18 cellular contexts compared by ENCODE assay signal in the genomic region with DNA sequence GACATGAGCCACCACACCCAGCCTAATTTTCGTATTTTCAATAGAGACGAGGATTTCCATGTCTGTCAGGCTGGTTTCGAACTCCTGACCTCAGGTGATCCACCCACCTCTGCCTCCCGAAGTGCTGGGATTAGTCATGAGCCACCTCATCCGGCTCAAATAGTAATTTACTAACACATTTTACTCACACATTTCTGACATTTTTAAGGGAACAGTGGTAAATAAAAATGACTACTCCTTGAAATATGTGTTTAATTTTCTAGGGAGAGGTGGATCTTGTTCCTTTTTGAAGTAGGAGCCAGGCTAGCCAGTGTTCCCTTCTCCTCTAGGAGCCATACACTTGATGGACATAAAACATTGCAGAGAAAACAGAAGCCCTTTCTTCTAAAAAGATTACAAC. TPM values are rescaled to one million over a fixed set of nuclear protein-coding genes. Genes with fewer than 3 reads are reported as not detected.
DNase-seq lines count a peak whose midpoint lies in the region; ATAC-seq and TF ChIP-seq lines count a peak whose summit lies in the region.
"Had no signal": no experiment of that assay in that cellular context is flagged by ENCODE, and none has a peak within 500 bp of the region (broad histone marks: within the 10 kb centered on the region; RNA-seq: fewer than 3 reads in every experiment).

No MANE protein-coding gene starts in this region.

- no peak overlapping the region for H3K27ac Mint-ChIP-seq in glutamatergic neuron (ENCODE audit: unreplicated experiment)
- H3K27ac Mint-ChIP-seq: activated T-helper 2 cell treated with anti-CD3 and anti-CD28 coated beads, Interferon-gamma antibody, Interleukin-2, Interleukin-4, amounts not matched to agents 10 μg/mL and 5 μg/mL and 100 μg/mL, durations not matched to agents 14 hours and 24 hours and 36 hours; B cell; progenitor cell of endocrine pancreas had no signal

- H3K4me3 ChIP-seq in IMR-90 (ENCODE audit: insufficient read depth, low read depth, low read length) = no peak overlapping the region

- no peak overlapping the region for H2BK120ac ChIP-seq in IMR-90 (ENCODE audit: low read depth, low read length)

- H3K4me2 ChIP-seq in IMR-90 (ENCODE audit: low read depth, low read length) = no peak overlapping the region

- H3K9ac ChIP-seq in IMR-90 (ENCODE audit: low read depth, low read length) = no peak overlapping the region

- peak overlapping the region; percentile 3; the same call in 1 of the 2 replicates for H2BK20ac ChIP-seq in IMR-90 (ENCODE audit: low read depth, low read length)

- H2AK9ac ChIP-seq in IMR-90 (replicated peaks; ENCODE audit: low read depth, low read length, poor library complexity) = no peak overlapping the region

- no peak overlapping the region for H3K4me3 Mint-ChIP-seq in glutamatergic neuron (ENCODE audit: unreplicated experiment)
- H3K4me3 Mint-ChIP-seq: B cell had no signal

- no peaks in the 10 kb centered on the region for H3K4me1 Mint-ChIP-seq in glutamatergic neuron (ENCODE audit: low read depth, unreplicated experiment)

- no peak overlapping the region for H2AFZ ChIP-seq in IMR-90 (replicated peaks; ENCODE audit: low read length, poor library complexity)

- no peak overlapping the region for H3K14ac ChIP-seq in IMR-90 (replicated peaks; ENCODE audit: low read depth, low read length)

- TF ChIP-seq POLR2A in IMR-90 (IDR thresholded peaks at IDR 0.05; ENCODE audit: low read depth, low read length) = no peak

- in situ Hi-C loops in IMR-90 (cut with MboI; ENCODE audit: low sequenced_read_pairs) = no loop called here

- H3K9me3 Mint-ChIP-seq in glutamatergic neuron (ENCODE audit: unreplicated experiment) = no peaks in the 10 kb centered on the region

- H4K91ac ChIP-seq in IMR-90 (ENCODE audit: insufficient read depth, low read depth, low read length) = no peak overlapping the region

- H3K27me3 ChIP-seq in IMR-90 (ENCODE audit: control insufficient read depth, insufficient read depth, low read length) = no peaks in the 10 kb centered on the region

- intact Hi-C loops in IMR-90 (cut with micrococcal nuclease) = no loop called here

- H3K79me1 ChIP-seq in IMR-90 (ENCODE audit: low read depth in 1 of 2, low read length in 2 of 2) = peaks cover 0 to 3% of the 10 kb centered on the region in 2 experiments; a peak in 1 of 4 replicates

- CTCF ChIA-PET in IMR-90 (lab: Yijun Ruan, JAX) = interaction anchor here (0.8 kb wide), 1 partner anchor 121 kb away, joined by 3 read pairs; no protein-coding TSS in a partner anchor

- no peaks in the 10 kb centered on the region for H3K9me3 ChIP-seq in IMR-90 (ENCODE audit: control insufficient read depth, insufficient read depth, low read length)

- no peak for TF ChIP-seq RAD21 in IMR-90 (IDR thresholded peaks at IDR 0.05; ENCODE audit: low read length)

- ATAC-seq in IMR-90 (ENCODE audit: low read depth) (peak; percentile 70), HG03469 (IDR thresholded peaks at IDR 0.05; ENCODE audit: unreplicated experiment) (no peak)

- no peak overlapping the region for H3K56ac ChIP-seq in IMR-90 (ENCODE audit: extremely low read depth, insufficient read depth, low read length)

- no TSS peak for BruUV-seq in IMR-90 (replicated peaks; lab: Mats Ljungman, UMichigan)

- peaks cover 3% of the 10 kb centered on the region; the same call in 1 of the 2 replicates for H3K4me1 ChIP-seq in IMR-90 (ENCODE audit: control insufficient read depth, insufficient read depth, low read length)

- peaks cover 3% of the 10 kb centered on the region; the same call in 1 of the 2 replicates for H3K9me1 ChIP-seq in IMR-90 (ENCODE audit: insufficient read depth, low read length)

- no peak overlapping the region for H2AK5ac ChIP-seq in IMR-90 (ENCODE audit: low read depth, low read length)

- no peaks in the 10 kb centered on the region for H3K27me3 Mint-ChIP-seq in glutamatergic neuron (ENCODE audit: unreplicated experiment)
- H3K27me3 Mint-ChIP-seq: B cell, progenitor cell of endocrine pancreas had no signal

- no peak overlapping the region; the same call in 1 of the 2 replicates for H3K18ac ChIP-seq in IMR-90 (ENCODE audit: low read depth, low read length)

- H2BK15ac ChIP-seq in IMR-90 (ENCODE audit: low read depth, low read length) = no peak overlapping the region

- POLR2A ChIA-PET in IMR-90 (lab: Charles Lee; ENCODE audit: unreplicated experiment) = no interaction called here

- no peak overlapping the region for H3K4ac ChIP-seq in IMR-90 (ENCODE audit: low read depth, low read length)

- WGBS in IMR-90 (ENCODE audit: extremely low coverage in 2 of 2, insufficient read length in 1 of 2), 2 experiments = 74% methylated on average over 3 of the region's 5 CpGs; no CpG with 5 or more reads in 1 of the 2 experiments

- peak overlapping the region; percentile 92 for H2BK5ac ChIP-seq in IMR-90 (ENCODE audit: low read depth, low read length, poor library complexity, severe bottlenecking)

- H3K27ac ChIP-seq in IMR-90 (ENCODE audit: insufficient read depth, low read length) = no peak overlapping the region

- no peaks in the 10 kb centered on the region for H3K36me3 Mint-ChIP-seq in glutamatergic neuron (ENCODE audit: unreplicated experiment)

- TF ChIP-seq CTCF in IMR-90 (conservative IDR thresholded peaks at IDR 0.05; ENCODE audit: low read depth, low read length) = no peak
- TF ChIP-seq CTCF in glutamatergic neuron (IDR thresholded peaks at IDR 0.05; ENCODE audit: partially characterized antibody, unreplicated experiment) = no peak

- no peaks in the 10 kb centered on the region for H4K20me1 ChIP-seq in IMR-90 (ENCODE audit: insufficient read depth, low read length)

- H3K23ac ChIP-seq in IMR-90 (ENCODE audit: low read depth, low read length) = no peak overlapping the region

- no peaks in the 10 kb centered on the region for H3K36me3 ChIP-seq in IMR-90 (ENCODE audit: control insufficient read depth, insufficient read depth, low read length)

- peak overlapping the region in 1 of 2 experiments; percentile 27; a peak in 1 of 4 replicates for H4K8ac ChIP-seq in IMR-90 (ENCODE audit: low read depth in 2 of 2, low read length in 2 of 2)

- H4K5ac ChIP-seq in IMR-90 (ENCODE audit: low read depth, low read length) = peak overlapping the region; percentile 16; the same call in 1 of the 2 replicates

- dilution Hi-C loops in IMR-90 (cut with HindIII; ENCODE audit: low sequenced_read_pairs, unreplicated experiment) = no loop called here

- peak; percentile 47 for DNase-seq in AG08395 (ENCODE audit: low spot score)
- DNase-seq in IMR-90 = peak; percentile 54
- DNase-seq in amniotic epithelial cell (ENCODE audit: low read depth) = peak; percentile 58
- DNase-seq in iris pigment epithelial cell (ENCODE audit: low read depth) = peak; percentile 81
- DNase-seq in NOMO-1 treated with dmso at 0.1 percent for 144 hours (lab: John Stamatoyannopoulos, UW; ENCODE audit: unreplicated experiment) = no peak
- DNase-seq in NCI-H524 (lab: John Stamatoyannopoulos, UW) = no peak
- DNase-seq in glutamatergic neuron = no peak
- DNase-seq: activated CD4-positive, alpha-beta T cell treated with anti-CD3 and anti-CD28 coated beads, Interleukin-2, amount 50 U/mL, for 4 hours; aorta; DMS79 treated with DMSO at 0.1 percent for 48 hours; kidney; NCI-H1694 treated with DMSO at 0.1 percent for 48 hours; NCI-H69; T1000 had no signal

TF ChIP-seq in IMR-90, 13 proteins besides CTCF, POLR2A, EP300 and RAD21:
- TF ChIP-seq MAZ (IDR thresholded peaks at IDR 0.05; ENCODE audit: borderline replicate concordance, low read depth, low read length) = no peak
- peak; percentile 87 for TF ChIP-seq BHLHE40 (IDR thresholded peaks at IDR 0.05; ENCODE audit: low read depth, low read length)

RNA-seq across cellular contexts. Expression of gene ERBIN, which starts 55.2 kb away (rescaled TPM):
- total RNA-seq in IMR-90 (2012; rRNA removed) (70.1 and 107 TPM in 2 replicates), glutamatergic neuron (ENCODE audit: unreplicated experiment) (67.7 TPM)
- 23.5 and 25.8 TPM in 2 replicates for polyA plus RNA-seq in IMR-90 (2012; rRNA removed)
- 2.3 and 2.5 TPM in 2 replicates for polyA plus RNA-seq in IMR-90 (2012; cell fraction: cytosol; rRNA removed)
- 2.7 and 29.1 TPM in 2 replicates for polyA plus RNA-seq in IMR-90 (2012; cell fraction: nucleus; rRNA removed; ENCODE audit: low replicate concordance)

Comparison
In these comparisons a context has a peak if more than half of its experiments do, and no peak if none do; other contexts are left out.
1. DNase-seq: peak in AG08395 (single experiment), IMR-90 (single experiment), amniotic epithelial cell (single experiment) and iris pigment epithelial cell (single experiment); none in NOMO-1 treated with dmso at 0.1 percent for 144 hours (single experiment), NCI-H524 (0 of 2) and glutamatergic neuron (single experiment).